ENCODE assay signal across 28 cellular contexts in genomic region chr3:196214783-196215441, GRCh38. TPM values are rescaled to one million over a fixed set of nuclear protein-coding genes. Genes with fewer than 3 reads are reported as not detected.
DNase-seq lines count a peak whose midpoint lies in the region; ATAC-seq and TF ChIP-seq lines count a peak whose summit lies in the region.
"Had no signal": no experiment of that assay in that cellular context is flagged by ENCODE, and none has a peak within 500 bp of the region (broad histone marks: within the 10 kb centered on the region; RNA-seq: fewer than 3 reads in every experiment).

No MANE protein-coding gene starts in this region.

- no peak overlapping the region for H3K4me3 Mint-ChIP-seq in Caco-2 (ENCODE audit: unreplicated experiment)
- H3K4me3 Mint-ChIP-seq: activated B cell treated with CpG ODN at 0.5 μM for 24 hours; activated CD4-positive, alpha-beta T cell treated with anti-CD3 and anti-CD28 coated beads, Interleukin-2, amount 10 ng/mL, durations not matched to agents 7 days and 5 days; activated naive CD8-positive, alpha-beta T cell treated with anti-CD3 and anti-CD28 coated beads, Interleukin-2, amount 10 ng/mL, durations not matched to agents 7 days and 5 days; activated T-cell treated with anti-CD3 and anti-CD28 coated beads, Interleukin-2, amount 50 U/mL, for 24 hours; CD4-positive, alpha-beta T cell; stimulated activated naive B cell treated with anti-CD40 and anti-IgM and Interleukin-4, amounts not matched to agents 10 μg/mL and 1 μg/mL and 100 μg/mL, for 72 hours had no signal

- POLR2A ChIA-PET in Caco-2 (lab: Charles Lee), result no interaction called here

- no peaks in the 10 kb centered on the region for H3K9me3 Mint-ChIP-seq in Caco-2 (ENCODE audit: unreplicated experiment)
- H3K9me3 Mint-ChIP-seq: activated B cell treated with CpG ODN at 0.5 μM for 24 hours; activated CD4-positive, alpha-beta T cell treated with anti-CD3 and anti-CD28 coated beads, Interleukin-2, amount 10 ng/mL, durations not matched to agents 7 days and 5 days; activated naive CD8-positive, alpha-beta T cell treated with anti-CD3 and anti-CD28 coated beads, Interleukin-2, amount 10 ng/mL, durations not matched to agents 7 days and 5 days; activated T-cell treated with anti-CD3 and anti-CD28 coated beads, Interleukin-2, amount 50 U/mL, for 24 hours; CD4-positive, alpha-beta T cell; stimulated activated naive B cell treated with anti-CD40 and anti-IgM and Interleukin-4, amounts not matched to agents 10 μg/mL and 1 μg/mL and 100 μg/mL, for 72 hours had no signal

- no peaks in the 10 kb centered on the region for H3K9me3 ChIP-seq in Caco-2
- H3K9me3 ChIP-seq in Peyer's patch, result no peaks in the 10 kb centered on the region
- H3K9me3 ChIP-seq in tibial artery, result no peaks in the 10 kb centered on the region
- H3K9me3 ChIP-seq: A549, ascending aorta, colonic mucosa, left lung, SJSA1 had no signal

- TF ChIP-seq CTCF in Caco-2 (IDR thresholded peaks at IDR 0.05; ENCODE audit: insufficient read depth in 1 of 2, low read depth in 1 of 2, low read length in 1 of 2, severe bottlenecking in 1 of 2, unreplicated experiment in 1 of 2) (no peak), Peyer's patch (IDR thresholded peaks at IDR 0.05) (no peak), tibial artery (IDR thresholded peaks at IDR 0.05) (no peak)

- H3K27me3 ChIP-seq in Caco-2 (replicated peaks; ENCODE audit: control insufficient read depth, insufficient read depth, low read length) (no peaks in the 10 kb centered on the region), Peyer's patch (no peaks in the 10 kb centered on the region), tibial artery (peaks cover 0 to 34% of the 10 kb centered on the region in 2 donors)
- H3K27me3 ChIP-seq: ascending aorta, colonic mucosa, SJSA1 had no signal

- DNase-seq in Caco-2 (peak in 1 of 2 experiments; percentile 57), Peyer's patch (peak in 2 of 3 donors; percentile 87), left kidney (ENCODE audit: low read depth, low spot score) (peak; percentile 48), renal cortical epithelial cell (ENCODE audit: low read depth) (peak; percentile 47), tibial artery (no peak), DMS153 treated with DMSO at 0.1 percent for 48 hours (lab: John Stamatoyannopoulos, UW; ENCODE audit: unreplicated experiment) (no peak)
- DNase-seq in stimulated activated CD4-positive, alpha-beta T cell treated with anti-CD3 and anti-CD28 coated beads, Interleukin-2, amount 100 ng/mL, for 24 hours, result no peak
- DNase-seq: activated B cell treated with CpG ODN at 0.5 μM for 24 hours; activated CD4-positive, alpha-beta T cell treated with anti-CD3 and anti-CD28 coated beads, Interleukin-2, amount 10 ng/mL, durations not matched to agents 7 days and 5 days; activated gamma-delta T cell treated with Interleukin-2 at 50 U/mL for 16 hours; activated naive CD8-positive, alpha-beta T cell treated with anti-CD3 and anti-CD28 coated beads, Interleukin-2, amount 10 ng/mL, durations not matched to agents 7 days and 5 days; activated T-cell treated with anti-CD3 and anti-CD28 coated beads, Interleukin-2, amount 50 U/mL, for 24 hours; colonic mucosa; effector CD8-positive, alpha-beta T cell; EL; HCEC 1CT; IMR-90; naive B cell; NCI-H446 treated with DMSO at 0.1 percent for 48 hours; NCI-H774; nucleus accumbens; stimulated activated naive B cell treated with anti-CD40 and anti-IgM and Interleukin-4, amounts not matched to agents 10 μg/mL and 1 μg/mL and 100 μg/mL, for 72 hours had no signal

- no peaks in the 10 kb centered on the region for H3K36me3 Mint-ChIP-seq in Caco-2 (ENCODE audit: insufficient read depth, unreplicated experiment)
- H3K36me3 Mint-ChIP-seq: activated naive CD8-positive, alpha-beta T cell treated with anti-CD3 and anti-CD28 coated beads, Interleukin-2, amount 10 ng/mL, durations not matched to agents 7 days and 5 days; naive B cell; stimulated activated naive B cell treated with anti-CD40 and anti-IgM and Interleukin-4, amounts not matched to agents 10 μg/mL and 1 μg/mL and 100 μg/mL, for 72 hours had no signal

- BruUV-seq in Caco-2 (replicated peaks; lab: Mats Ljungman, UMichigan), result no TSS peak

- H3K4me3 ChIP-seq in Caco-2 (ENCODE audit: low read depth, low read length), result no peak overlapping the region
- no peak overlapping the region for H3K4me3 ChIP-seq in Peyer's patch
- H3K4me3 ChIP-seq in tibial artery, result no peak overlapping the region
- H3K4me3 ChIP-seq: A549, ascending aorta, colonic mucosa, left lung, SJSA1 had no signal

- intact Hi-C loops in Caco-2 (cut with micrococcal nuclease; ENCODE audit: unreplicated experiment), result no loop called here
- intact Hi-C loops in tibial artery (cut with DNase I; ENCODE audit: low total_unique reads), result no loop called here

- H3K27me3 Mint-ChIP-seq in Caco-2 (ENCODE audit: insufficient read depth, unreplicated experiment), result no peaks in the 10 kb centered on the region
- H3K27me3 Mint-ChIP-seq: activated B cell treated with CpG ODN at 0.5 μM for 24 hours; activated CD4-positive, alpha-beta T cell treated with anti-CD3 and anti-CD28 coated beads, Interleukin-2, amount 10 ng/mL, durations not matched to agents 7 days and 5 days; activated naive CD8-positive, alpha-beta T cell treated with anti-CD3 and anti-CD28 coated beads, Interleukin-2, amount 10 ng/mL, durations not matched to agents 7 days and 5 days; activated T-cell treated with anti-CD3 and anti-CD28 coated beads, Interleukin-2, amount 50 U/mL, for 24 hours; CD4-positive, alpha-beta T cell; naive B cell; stimulated activated naive B cell treated with anti-CD40 and anti-IgM and Interleukin-4, amounts not matched to agents 10 μg/mL and 1 μg/mL and 100 μg/mL, for 72 hours had no signal

- H3K4me1 ChIP-seq in Caco-2 (peaks cover 9% of the 10 kb centered on the region; the same call in 1 of the 2 replicates), Peyer's patch (peaks cover 0 to 37% (median 0%) of the 10 kb centered on the region in 4 donors), tibial artery (peaks cover 0 to 14% (median 11%) of the 10 kb centered on the region in 4 donors)
- H3K4me1 ChIP-seq: A549, ascending aorta had no signal

- no peak for ATAC-seq in GM21737 (IDR thresholded peaks at IDR 0.05; ENCODE audit: unreplicated experiment)
- ATAC-seq: A549; left lung; stimulated activated naive B cell treated with anti-CD40 and anti-IgM and Interleukin-4, amounts not matched to agents 10 μg/mL and 1 μg/mL and 100 μg/mL, for 72 hours had no signal

- H3K27ac Mint-ChIP-seq in Caco-2 (ENCODE audit: unreplicated experiment), result peak overlapping the region; percentile 60
- H3K27ac Mint-ChIP-seq: activated B cell treated with CpG ODN at 0.5 μM for 24 hours; activated CD4-positive, alpha-beta T cell treated with anti-CD3 and anti-CD28 coated beads, Interleukin-2, amount 10 ng/mL, durations not matched to agents 7 days and 5 days; activated naive CD8-positive, alpha-beta T cell treated with anti-CD3 and anti-CD28 coated beads, Interleukin-2, amount 10 ng/mL, durations not matched to agents 7 days and 5 days; activated T-cell treated with anti-CD3 and anti-CD28 coated beads, Interleukin-2, amount 50 U/mL, for 24 hours; CD4-positive, alpha-beta T cell; stimulated activated naive B cell treated with anti-CD40 and anti-IgM and Interleukin-4, amounts not matched to agents 10 μg/mL and 1 μg/mL and 100 μg/mL, for 72 hours had no signal

- no peaks in the 10 kb centered on the region; the same call in 1 of the 2 replicates for H3K36me3 ChIP-seq in Caco-2 (ENCODE audit: control insufficient read depth, insufficient read depth, low read length)
- H3K36me3 ChIP-seq in Peyer's patch, result no peaks in the 10 kb centered on the region
- no peaks in the 10 kb centered on the region for H3K36me3 ChIP-seq in tibial artery
- H3K36me3 ChIP-seq: ascending aorta, colonic mucosa, left lung, SJSA1 had no signal

- H3K4me1 Mint-ChIP-seq in Caco-2 (ENCODE audit: low read depth, unreplicated experiment), result peaks cover 7% of the 10 kb centered on the region

- H3K27ac ChIP-seq in Peyer's patch, result peak overlapping the region in 3 of 4 donors; percentile 73 to 91 (median 89)
- H3K27ac ChIP-seq in tibial artery, result no peak overlapping the region
- H3K27ac ChIP-seq: A549, ascending aorta, colonic mucosa, left lung, SJSA1 had no signal

- TF ChIP-seq POLR2A in Peyer's patch (IDR thresholded peaks at IDR 0.05), result no peak

- CTCF ChIA-PET in Caco-2 (lab: Charles Lee), result no interaction called here

RNA-seq across cellular contexts. Expression of gene SLC51A, which starts 1.4 kb away (rescaled TPM):
- total RNA-seq in Caco-2 (2022), result not detected in 2 replicates
- total RNA-seq in Peyer's patch, result 100 to 1,000 TPM in 3 of 4 donors, 10 to 100 TPM in 1; 25.6 to 284 (median 204) TPM
- not detected in 2 replicates for total RNA-seq in renal cortical epithelial cell
- total RNA-seq: activated B cell treated with CpG ODN at 0.5 μM for 24 hours; activated CD4-positive, alpha-beta T cell treated with anti-CD3 and anti-CD28 coated beads, Interleukin-2, amount 10 ng/mL, durations not matched to agents 7 days and 5 days; activated naive CD8-positive, alpha-beta T cell treated with anti-CD3 and anti-CD28 coated beads, Interleukin-2, amount 10 ng/mL, durations not matched to agents 7 days and 5 days; ascending aorta; CD4-positive, alpha-beta T cell; IMR-90; SJSA1 had no signal

RNA-seq across cellular contexts. Expression of gene ZDHHC19, which starts 3.7 kb away (rescaled TPM):
- not detected in 2 replicates for total RNA-seq in Caco-2 (2022)
- total RNA-seq in Peyer's patch, result not detected
- not detected in 2 replicates for total RNA-seq in renal cortical epithelial cell
- total RNA-seq: activated CD4-positive, alpha-beta T cell treated with anti-CD3 and anti-CD28 coated beads, Interleukin-2, amount 10 ng/mL, durations not matched to agents 7 days and 5 days; activated naive CD8-positive, alpha-beta T cell treated with anti-CD3 and anti-CD28 coated beads, Interleukin-2, amount 10 ng/mL, durations not matched to agents 7 days and 5 days; ascending aorta; CD4-positive, alpha-beta T cell; colonic mucosa; IMR-90; SJSA1 had no signal

Comparison
In these comparisons a context has a peak if more than half of its experiments do, and no peak if none do; other contexts are left out.
1. DNase-seq: peak in Peyer's patch (2 of 3), left kidney (single experiment) and renal cortical epithelial cell (single experiment); none in tibial artery (0 of 2), stimulated activated CD4-positive, alpha-beta T cell treated with anti-CD3 and anti-CD28 coated beads, Interleukin-2, amount 100 ng/mL, for 24 hours (0 of 2) and DMS153 treated with DMSO at 0.1 percent for 48 hours (single experiment).
2. H3K27ac ChIP-seq: peak in Peyer's patch (3 of 4); none in tibial artery (0 of 2).
3. RNA of gene SLC51A, which starts 1.4 kb away (total RNA-seq): 25.6 to 284 TPM in Peyer's patch; not detected in Caco-2 and not detected in renal cortical epithelial cell; every median in the first group is over 10 times any median in the second.